In genomic region chr9:92506184-92506857, GRCh38 we compare ENCODE assay signal across 11 cellular contexts. TPM values are rescaled to one million over a fixed set of nuclear protein-coding genes. Genes with fewer than 3 reads are reported as not detected.
DNase-seq lines count a peak whose midpoint lies in the region; ATAC-seq, FAIRE-seq and TF ChIP-seq lines count a peak whose summit lies in the region.
"Had no signal": no experiment of that assay in that cellular context is flagged by ENCODE, and none has a peak within 500 bp of the region (broad histone marks: within the 10 kb centered on the region; RNA-seq: fewer than 3 reads in every experiment).

No MANE protein-coding gene starts in this region.

- H3K9me3 ChIP-seq in SK-N-MC (ENCODE audit: low read depth, low read length) (no peaks in the 10 kb centered on the region), pancreas (no peaks in the 10 kb centered on the region)

- FAIRE-seq in pancreas (lab: Jason Lieb, UNC): no peak

- DNase-seq in AG09319 (ENCODE audit: extremely low read depth, low read depth) (peak; percentile 94), SK-N-MC (ENCODE audit: low read depth, low spot score) (no peak), fibroblast of peridontal ligament (ENCODE audit: extremely low read depth) (peak; percentile 100), pancreas (no peak), cerebellum (ENCODE audit: low spot score) (no peak), NCI-H82 (lab: John Stamatoyannopoulos, UW) (no peak)
- DNase-seq in activated naive CD4-positive, alpha-beta T cell treated with Interleukin-2 at 50 U/mL for 16 hours: no peak
- DNase-seq: central memory CD4-positive, alpha-beta T cell; NCI-H510A had no signal

- no peaks in the 10 kb centered on the region for H3K36me3 ChIP-seq in SK-N-MC (ENCODE audit: insufficient read depth, low read length)
- H3K36me3 ChIP-seq in pancreas: no peaks in the 10 kb centered on the region

- no peaks in the 10 kb centered on the region for H3K4me1 ChIP-seq in pancreas

- no peak for TF ChIP-seq CTCF in AG09319 (IDR thresholded peaks at IDR 0.05; ENCODE audit: low read depth, low read length)
- no peak for TF ChIP-seq CTCF in pancreas (IDR thresholded peaks at IDR 0.05)

- intact Hi-C loops in pancreas (cut with DNase I): no loop called here

- WGBS in pancreas, 2 donors: 89 to 92% methylated on average over 3 of the region's 3 CpGs

- H3K27me3 ChIP-seq in pancreas: no peaks in the 10 kb centered on the region

- H3K9ac ChIP-seq in SK-N-MC (ENCODE audit: insufficient read length): peak overlapping the region; percentile 2

- ATAC-seq in pancreas (peak in 3 of 4 donors; percentile 41 to 66 (median 62)), GM21447 (IDR thresholded peaks at IDR 0.05; ENCODE audit: unreplicated experiment) (no peak)

- H3K4me3 ChIP-seq in SK-N-MC (no peak overlapping the region), pancreas (no peak overlapping the region)

- peak overlapping the region; percentile 67 for H3K27ac ChIP-seq in SK-N-MC
- H3K27ac ChIP-seq in pancreas: no peak overlapping the region

RNA-seq across cellular contexts. Expression of gene ASPN, which starts 24.0 kb away (rescaled TPM):
- total RNA-seq in pancreas: 10 to 100 TPM in 1 of 6 donors, 1 to 10 TPM in 3, under 1 TPM in 2; 0.51 to 16.5 (median 2.4) TPM
- 1 to 10 TPM in 1 of 2 donors, under 1 TPM in 1; 0.53 to 2.3 TPM for polyA plus RNA-seq in pancreas
- 2.9 TPM for total RNA-seq in cerebellum
- total RNA-seq: lung microvascular endothelial cell had no signal

RNA-seq across cellular contexts. Expression of gene ECM2, which starts 29.5 kb away (rescaled TPM):
- 1 to 10 TPM in 4 of 6 donors, under 1 TPM in 2; 0.56 to 3.2 (median 1.8) TPM for total RNA-seq in pancreas
- 1 to 10 TPM in 1 of 2 donors, under 1 TPM in 1; 0.76 to 2.0 TPM for polyA plus RNA-seq in pancreas
- 10.1 TPM for total RNA-seq in cerebellum
- total RNA-seq: lung microvascular endothelial cell had no signal

Comparison
In these comparisons a context has a peak if more than half of its experiments do, and no peak if none do; other contexts are left out.
1. DNase-seq: peak in AG09319 (single experiment) and fibroblast of peridontal ligament (single experiment); none in SK-N-MC (single experiment), pancreas (0 of 6), cerebellum (single experiment), NCI-H82 (single experiment) and activated naive CD4-positive, alpha-beta T cell treated with Interleukin-2 at 50 U/mL for 16 hours (single experiment).